In the genomic region with DNA sequence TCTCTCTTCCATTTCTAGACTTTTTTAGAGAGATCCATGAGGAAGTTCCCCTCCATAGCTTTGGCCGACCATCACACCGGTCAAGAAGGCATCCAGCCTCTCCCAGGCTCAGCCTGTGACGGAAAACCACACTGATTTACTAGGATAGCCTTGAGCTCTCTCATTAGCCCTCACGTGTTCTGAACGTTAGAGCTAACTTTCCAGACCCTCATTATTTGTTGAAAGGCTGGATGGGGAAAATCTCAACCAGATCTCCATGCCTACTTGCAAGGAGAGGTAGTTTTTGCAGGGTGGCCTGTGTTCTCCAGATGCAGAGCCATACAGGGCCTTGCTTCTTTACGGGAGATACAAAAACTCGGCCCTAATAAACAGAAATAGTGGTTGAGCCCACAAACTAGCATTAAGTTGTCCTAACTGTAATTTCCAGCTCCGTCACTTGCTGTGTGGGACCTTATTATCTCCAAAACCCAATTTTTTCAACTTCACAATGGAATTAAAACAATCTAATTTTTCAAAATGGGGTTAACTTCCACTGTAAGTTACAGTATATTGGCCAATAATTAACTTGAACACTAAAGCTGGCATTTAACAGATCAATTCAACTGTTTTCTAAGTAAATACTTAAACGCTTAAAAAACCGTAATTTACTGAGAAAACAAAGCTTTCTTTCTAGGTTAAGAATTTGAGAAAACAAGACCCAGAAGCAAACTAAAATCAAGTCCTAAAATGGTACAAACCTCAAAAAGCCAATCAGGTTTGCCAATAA, we compare ENCODE assay signal across 8 cellular contexts.
DNase-seq lines count a peak whose midpoint lies in the region; ATAC-seq and TF ChIP-seq lines count a peak whose summit lies in the region.

No MANE protein-coding gene starts in this region.

- no peaks in the 10 kb centered on the region for H3K27me3 Mint-ChIP-seq in H9 (ENCODE audit: low read depth)
- no peaks in the 10 kb centered on the region for H3K27me3 Mint-ChIP-seq in activated T-helper 2 cell treated with anti-CD3 and anti-CD28 coated beads, Interferon-gamma antibody, Interleukin-2, Interleukin-4, amounts not matched to agents 10 μg/mL and 5 μg/mL and 100 μg/mL, durations not matched to agents 14 hours and 24 hours and 36 hours (ENCODE audit: low read depth)

- H4K8ac ChIP-seq in H9 (replicated peaks; ENCODE audit: insufficient read length, low read depth, low read length) = no peak overlapping the region

- peaks cover 0 to 1% (median 0%) of the 10 kb centered on the region in 3 experiments; a peak in 3 of 7 replicates for H3K36me3 Mint-ChIP-seq in H9 (ENCODE audit: insufficient read depth in 1 of 3, low read depth in 3 of 3)
- H3K36me3 Mint-ChIP-seq in activated T-helper 2 cell treated with anti-CD3 and anti-CD28 coated beads, Interferon-gamma antibody, Interleukin-2, Interleukin-4, amounts not matched to agents 10 μg/mL and 5 μg/mL and 100 μg/mL, durations not matched to agents 14 hours and 24 hours and 36 hours (ENCODE audit: low read depth) = peaks cover 11% of the 10 kb centered on the region

- CTCF ChIA-PET in AG04450 (lab: Charles Lee) = interaction anchor here (0.6 to 2.8 kb wide), 4 partner anchors 50 to 372 kb away, joined by 3 to 8 read pairs (median 3); no protein-coding TSS in a partner anchor

- intact Hi-C loops in activated T-helper 2 cell treated with anti-CD3 and anti-CD28 coated beads, Interferon-gamma antibody, Interleukin-2, Interleukin-4, amounts not matched to agents 10 μg/mL and 5 μg/mL and 100 μg/mL, durations not matched to agents 14 hours and 24 hours and 36 hours (cut with micrococcal nuclease) = loop anchor here (1.0 to 2.0 kb wide), 4 partner anchors 65 to 356 kb away; partner anchors contain the start of genes FKBP3, KLHL28, MIS18BP1 and PRPF39
- intact Hi-C loops in lower leg skin (cut with DNase I; ENCODE audit: low total_unique reads) = no loop called here

- H2AFZ ChIP-seq in H9 (ENCODE audit: low read length) = no peak overlapping the region

- H3K4me3 ChIP-seq in AG04450 (ENCODE audit: low read depth, low read length) (no peak overlapping the region), mesodermal cell (ENCODE audit: extremely low read depth, insufficient read depth, low read length, poor library complexity, severe bottlenecking) (peak overlapping the region; percentile 84), lower leg skin (ENCODE audit: low read depth, poor library complexity, severe bottlenecking) (no peak overlapping the region)

- DNase-seq in AG04450 (ENCODE audit: low read depth, low spot score) (no peak), H9 (no peak), UCSD-AML1 (lab: John Stamatoyannopoulos, UW; ENCODE audit: unreplicated experiment) (no peak), lower leg skin (ENCODE audit: low spot score in 2 of 2) (no peak), HCEC 1CT (no peak)
- no peak for DNase-seq in activated T-helper 2 cell treated with anti-CD3 and anti-CD28 coated beads, Interferon-gamma antibody, Interleukin-2, Interleukin-4, amounts not matched to agents 10 μg/mL and 5 μg/mL and 100 μg/mL, durations not matched to agents 14 hours and 24 hours and 36 hours (ENCODE audit: low spot score)

- peak overlapping the region; percentile 87 to 92; a peak in 4 of 5 replicates for H3K4me3 Mint-ChIP-seq in H9
- H3K4me3 Mint-ChIP-seq in activated T-helper 2 cell treated with anti-CD3 and anti-CD28 coated beads, Interferon-gamma antibody, Interleukin-2, Interleukin-4, amounts not matched to agents 10 μg/mL and 5 μg/mL and 100 μg/mL, durations not matched to agents 14 hours and 24 hours and 36 hours (ENCODE audit: low read depth) = peak overlapping the region; percentile 92

- POLR2A ChIA-PET in AG04450 (lab: Yijun Ruan, JAX) = interaction anchor here (0.6 to 1.1 kb wide), 4 partner anchors 65 to 1205 kb away, joined by 3 to 5 read pairs (median 4); partner anchors contain the start of genes KLHL28 and TOGARAM1

- no peak overlapping the region for H3K56ac ChIP-seq in H9 (ENCODE audit: insufficient read length, low read depth, low read length)

- no peak overlapping the region for H3K4ac ChIP-seq in H9 (ENCODE audit: low read depth, low read length)

- H3K14ac ChIP-seq in H9 (ENCODE audit: insufficient read depth, low read length) = no peak overlapping the region

- H2BK15ac ChIP-seq in H9 (ENCODE audit: low read depth, low read length) = no peak overlapping the region

- TF ChIP-seq POLR2A in lower leg skin (IDR thresholded peaks at IDR 0.05) = no peak

- no peaks in the 10 kb centered on the region for H3K23me2 ChIP-seq in H9 (ENCODE audit: insufficient read length, low read depth, low read length, poor library complexity, severe bottlenecking)

- H3K4me1 ChIP-seq in H9 (ENCODE audit: insufficient read depth, low read length) (no peaks in the 10 kb centered on the region), mesodermal cell (ENCODE audit: control insufficient read depth, insufficient read depth, low read length, poor library complexity, severe bottlenecking) (no peaks in the 10 kb centered on the region)

- H4K20me1 ChIP-seq in H9 (ENCODE audit: control insufficient read depth, insufficient read depth, insufficient read length) = no peaks in the 10 kb centered on the region

- peak overlapping the region; percentile 80 for H3K27ac ChIP-seq in AG04450 (ENCODE audit: low read depth, low read length)
- H3K27ac ChIP-seq in H9 (ENCODE audit: insufficient read length, low read depth, low read length) = no peak overlapping the region
- H3K27ac ChIP-seq in mesodermal cell (ENCODE audit: low read depth, low read length, severe bottlenecking) = peak overlapping the region; percentile 94

- H3T11ph ChIP-seq in H9 (ENCODE audit: low read length) = no peak overlapping the region

- H3K9me3 ChIP-seq in AG04450 (ENCODE audit: control insufficient read depth, insufficient read depth, low read length) (no peaks in the 10 kb centered on the region), H9 (ENCODE audit: control insufficient read depth, low read depth, low read length) (no peaks in the 10 kb centered on the region), mesodermal cell (ENCODE audit: control insufficient read depth, low read length) (peaks cover 12% of the 10 kb centered on the region)

- no peak overlapping the region for H2AK5ac ChIP-seq in H9 (ENCODE audit: insufficient read length, low read length)

- no peak overlapping the region for H3K18ac ChIP-seq in H9 (ENCODE audit: insufficient read length, low read depth, low read length)

- peaks cover 12 to 14% of the 10 kb centered on the region in 2 experiments for H3K4me1 Mint-ChIP-seq in H9
- H3K4me1 Mint-ChIP-seq in activated T-helper 2 cell treated with anti-CD3 and anti-CD28 coated beads, Interferon-gamma antibody, Interleukin-2, Interleukin-4, amounts not matched to agents 10 μg/mL and 5 μg/mL and 100 μg/mL, durations not matched to agents 14 hours and 24 hours and 36 hours (ENCODE audit: low read depth) = peaks cover 18% of the 10 kb centered on the region

- no peak for ATAC-seq in GM18868 (IDR thresholded peaks at IDR 0.05; ENCODE audit: unreplicated experiment)

- no peaks in the 10 kb centered on the region for H3K79me1 ChIP-seq in H9 (ENCODE audit: insufficient read depth, low read depth, low read length, poor library complexity, severe bottlenecking)

- no peak overlapping the region; a peak in 1 of 7 replicates for H3K27ac Mint-ChIP-seq in H9
- H3K27ac Mint-ChIP-seq in activated T-helper 2 cell treated with anti-CD3 and anti-CD28 coated beads, Interferon-gamma antibody, Interleukin-2, Interleukin-4, amounts not matched to agents 10 μg/mL and 5 μg/mL and 100 μg/mL, durations not matched to agents 14 hours and 24 hours and 36 hours = peak overlapping the region; percentile 92

- H3K27me3 ChIP-seq in AG04450 (ENCODE audit: control insufficient read depth, insufficient read depth, low read length) = no peaks in the 10 kb centered on the region
- H3K27me3 ChIP-seq in H9 (ENCODE audit: insufficient read depth, low read length) = no peaks in the 10 kb centered on the region

- no CpG with 5 or more reads among the region's 10 CpGs for WGBS in H9 (ENCODE audit: extremely low coverage, insufficient read length, low lambda C conversion rate)
- 91 to 97% methylated on average over 6 to 7 of the region's 10 CpGs for WGBS in mesodermal cell (ENCODE audit: insufficient coverage in 2 of 2), 2 experiments
- 84 to 87% methylated on average over 10 of the region's 10 CpGs for WGBS in lower leg skin, 2 donors

- no peak overlapping the region for H3K9ac ChIP-seq in H9 (ENCODE audit: extremely low read depth, insufficient read length, low read length)

- no peak overlapping the region for H2BK120ac ChIP-seq in H9 (ENCODE audit: low read depth, low read length, poor library complexity, severe bottlenecking)

- H2BK20ac ChIP-seq in H9 (ENCODE audit: low read depth, low read length, poor library complexity, severe bottlenecking) = no peak overlapping the region

- H2BK5ac ChIP-seq in H9 (ENCODE audit: insufficient read length, low read length) = no peak overlapping the region

- no peak overlapping the region for H3K23ac ChIP-seq in H9 (ENCODE audit: insufficient read length, low read depth, low read length)

- H3K4me2 ChIP-seq in H9 (ENCODE audit: insufficient read depth, insufficient read length, low read length) = no peak overlapping the region

- no peak overlapping the region for H2BK12ac ChIP-seq in H9 (ENCODE audit: insufficient read length, low read depth, low read length)

- H3K79me2 ChIP-seq in H9 (ENCODE audit: insufficient read depth, low read length) = no peaks in the 10 kb centered on the region

- H4K91ac ChIP-seq in H9 (ENCODE audit: insufficient read length, low read depth, low read length) = no peak overlapping the region

- TF ChIP-seq CTCF in AG04450 (IDR thresholded peaks at IDR 0.05; ENCODE audit: low read depth, low read length) = no peak
- no peak for TF ChIP-seq CTCF in H9 (conservative IDR thresholded peaks at IDR 0.05)
- TF ChIP-seq CTCF in lower leg skin (IDR thresholded peaks at IDR 0.05) = no peak

- H3K9me3 Mint-ChIP-seq in H9 = peaks cover 0 to 2% of the 10 kb centered on the region in 2 experiments; a peak in 1 of 5 replicates
- peaks cover 24% of the 10 kb centered on the region for H3K9me3 Mint-ChIP-seq in activated T-helper 2 cell treated with anti-CD3 and anti-CD28 coated beads, Interferon-gamma antibody, Interleukin-2, Interleukin-4, amounts not matched to agents 10 μg/mL and 5 μg/mL and 100 μg/mL, durations not matched to agents 14 hours and 24 hours and 36 hours

- H3K36me3 ChIP-seq in mesodermal cell (ENCODE audit: control insufficient read depth, insufficient read depth, low read length) = no peaks in the 10 kb centered on the region

- H4K5ac ChIP-seq in H9 (ENCODE audit: insufficient read length, low read depth, low read length) = no peak overlapping the region
